ENCODE assay signal across 15 cellular contexts in the genomic region with DNA sequence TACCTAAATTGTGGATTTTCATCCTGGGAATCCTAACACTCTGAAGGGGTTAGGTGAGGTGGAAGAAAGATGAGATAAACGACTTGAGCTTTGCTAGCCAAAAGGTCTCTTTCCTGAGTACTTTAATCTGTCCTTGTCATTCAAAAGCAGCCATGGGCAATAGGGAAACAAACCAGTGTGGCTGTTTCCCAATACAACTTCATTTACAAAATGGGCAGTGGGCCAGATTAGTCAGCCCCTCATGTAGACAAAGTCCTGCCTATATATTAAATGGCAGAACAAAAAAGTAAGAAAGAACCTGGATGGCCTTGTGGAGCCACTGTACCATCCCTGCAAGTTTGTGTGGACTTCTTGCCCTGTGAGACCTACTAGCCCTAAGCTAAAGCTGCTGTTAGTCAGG. TPM values are rescaled to one million over a fixed set of nuclear protein-coding genes. Genes with fewer than 3 reads are reported as not detected.
DNase-seq lines count a peak whose midpoint lies in the region; TF ChIP-seq lines count a peak whose summit lies in the region.
"Had no signal": no experiment of that assay in that cellular context is flagged by ENCODE, and none has a peak within 500 bp of the region (broad histone marks: within the 10 kb centered on the region; RNA-seq: fewer than 3 reads in every experiment).

No MANE protein-coding gene starts in this region.

- no peaks in the 10 kb centered on the region for H3K9me3 ChIP-seq in vagina
- H3K9me3 ChIP-seq: SJCRH30 had no signal

- intact Hi-C loops in vagina (cut with DNase I) = no loop called here

- H3K36me3 ChIP-seq in vagina = no peaks in the 10 kb centered on the region
- H3K36me3 ChIP-seq: SJCRH30 had no signal

- DNase-seq in HCEC 1CT (peak; percentile 12), amniotic epithelial cell (ENCODE audit: low read depth) (peak; percentile 50), fibroblast of mammary gland (ENCODE audit: low read depth) (peak; percentile 53), skeletal muscle cell (ENCODE audit: low read depth) (peak; percentile 21), NCI-H1436 treated with DMSO at 0.1 percent for 48 hours (lab: John Stamatoyannopoulos, UW) (no peak), NCI-H2081 (lab: John Stamatoyannopoulos, UW) (no peak), vagina (ENCODE audit: extremely low spot score in 2 of 2) (no peak)
- DNase-seq: CD8-positive, alpha-beta T cell; DND-41; H7; NCI-H2029; NCI-H510A; RPMI8226; SJCRH30 had no signal

- TF ChIP-seq CTCF in fibroblast of mammary gland (conservative IDR thresholded peaks at IDR 0.05; ENCODE audit: control insufficient read depth, insufficient read depth, low read depth, low read length) (no peak), vagina (IDR thresholded peaks at IDR 0.05) (no peak)

- H3K4me1 ChIP-seq in vagina = no peaks in the 10 kb centered on the region
- H3K4me1 ChIP-seq: SJCRH30 had no signal

- no peak for TF ChIP-seq POLR2A in vagina (IDR thresholded peaks at IDR 0.05)

- no peak overlapping the region for H3K4me3 ChIP-seq in fibroblast of mammary gland (ENCODE audit: control insufficient read depth, low read depth, low read length)
- H3K4me3 ChIP-seq in skeletal muscle cell (ENCODE audit: low read depth, low read length) = no peak overlapping the region
- H3K4me3 ChIP-seq in vagina = no peak overlapping the region
- H3K4me3 ChIP-seq: SJCRH30 had no signal

- H3K27me3 ChIP-seq in vagina = no peaks in the 10 kb centered on the region
- H3K27me3 ChIP-seq: SJCRH30 had no signal

- no peak overlapping the region for H3K27ac ChIP-seq in vagina
- H3K27ac ChIP-seq: KMS-11, SJCRH30 had no signal

RNA-seq across cellular contexts. Expression of a gene that starts 51.0 kb away (rescaled TPM):
- total RNA-seq in vagina = 132 TPM

Comparison
In these comparisons a context has a peak if more than half of its experiments do, and no peak if none do; other contexts are left out.
1. DNase-seq: peak in HCEC 1CT (single experiment), amniotic epithelial cell (single experiment), fibroblast of mammary gland (single experiment) and skeletal muscle cell (single experiment); none in NCI-H1436 treated with DMSO at 0.1 percent for 48 hours (single experiment), NCI-H2081 (0 of 2) and vagina (0 of 2).